ENCODE assay signal across 1 cellular context in the genomic region with DNA sequence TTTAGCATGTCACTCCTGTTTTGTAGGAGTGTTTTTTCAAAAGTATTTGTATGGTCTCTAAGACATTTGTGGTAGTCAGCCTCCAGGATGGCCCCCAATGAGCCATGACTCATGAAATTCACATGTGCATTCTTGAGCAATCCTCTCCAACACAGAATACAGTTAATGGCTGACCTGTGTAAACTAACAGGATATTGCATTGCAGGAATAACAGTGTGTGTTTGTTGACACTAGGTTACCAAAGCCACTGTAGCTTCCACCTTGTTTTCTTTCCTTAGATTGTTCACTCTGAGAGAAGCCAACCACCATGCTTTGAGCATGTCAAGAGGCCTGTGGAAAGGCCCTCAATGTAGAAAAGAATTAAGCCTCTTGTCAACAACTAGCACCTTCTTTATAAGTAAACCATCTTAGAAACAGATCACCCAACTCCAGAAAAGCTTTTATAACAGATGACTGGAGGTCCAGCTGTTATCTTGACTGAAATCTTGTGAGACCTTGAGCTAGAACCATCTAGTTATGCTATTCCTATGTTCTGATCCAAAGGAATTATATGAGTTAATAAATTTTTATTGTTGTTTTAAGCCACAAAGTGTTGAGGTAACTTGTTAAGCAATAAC.
TF ChIP-seq lines count a peak whose summit lies in the region.

No MANE protein-coding gene starts in this region.

TF ChIP-seq in HepG2, 621 proteins besides CTCF, POLR2A, EP300 and RAD21 (continued from another document and continues in another):
- TF ChIP-seq, protein P1, sequence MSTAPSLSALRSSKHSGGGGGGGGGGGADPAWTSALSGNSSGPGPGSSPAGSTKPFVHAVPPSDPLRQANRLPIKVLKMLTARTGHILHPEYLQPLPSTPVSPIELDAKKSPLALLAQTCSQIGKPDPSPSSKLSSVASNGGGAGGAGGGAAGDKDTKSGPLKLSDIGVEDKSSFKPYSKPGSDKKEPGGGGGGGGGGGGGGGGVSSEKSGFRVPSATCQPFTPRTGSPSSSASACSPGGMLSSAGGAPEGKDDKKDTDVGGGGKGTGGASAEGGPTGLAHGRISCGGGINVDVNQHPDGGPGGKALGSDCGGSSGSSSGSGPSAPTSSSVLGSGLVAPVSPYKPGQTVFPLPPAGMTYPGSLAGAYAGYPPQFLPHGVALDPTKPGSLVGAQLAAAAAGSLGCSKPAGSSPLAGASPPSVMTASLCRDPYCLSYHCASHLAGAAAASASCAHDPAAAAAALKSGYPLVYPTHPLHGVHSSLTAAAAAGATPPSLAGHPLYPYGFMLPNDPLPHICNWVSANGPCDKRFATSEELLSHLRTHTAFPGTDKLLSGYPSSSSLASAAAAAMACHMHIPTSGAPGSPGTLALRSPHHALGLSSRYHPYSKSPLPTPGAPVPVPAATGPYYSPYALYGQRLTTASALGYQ (CRISPR knock-in tag; IDR thresholded peaks at IDR 0.05) = peak; percentile 74; the same call in 1 of the 2 replicates
- no peak for TF ChIP-seq MAF1 (CRISPR knock-in tag; IDR thresholded peaks at IDR 0.05; ENCODE audit: borderline replicate concordance)
- no peak for TF ChIP-seq ATRX (CRISPR knock-in tag; IDR thresholded peaks at IDR 0.05; ENCODE audit: borderline replicate concordance)
- TF ChIP-seq, protein P2, sequence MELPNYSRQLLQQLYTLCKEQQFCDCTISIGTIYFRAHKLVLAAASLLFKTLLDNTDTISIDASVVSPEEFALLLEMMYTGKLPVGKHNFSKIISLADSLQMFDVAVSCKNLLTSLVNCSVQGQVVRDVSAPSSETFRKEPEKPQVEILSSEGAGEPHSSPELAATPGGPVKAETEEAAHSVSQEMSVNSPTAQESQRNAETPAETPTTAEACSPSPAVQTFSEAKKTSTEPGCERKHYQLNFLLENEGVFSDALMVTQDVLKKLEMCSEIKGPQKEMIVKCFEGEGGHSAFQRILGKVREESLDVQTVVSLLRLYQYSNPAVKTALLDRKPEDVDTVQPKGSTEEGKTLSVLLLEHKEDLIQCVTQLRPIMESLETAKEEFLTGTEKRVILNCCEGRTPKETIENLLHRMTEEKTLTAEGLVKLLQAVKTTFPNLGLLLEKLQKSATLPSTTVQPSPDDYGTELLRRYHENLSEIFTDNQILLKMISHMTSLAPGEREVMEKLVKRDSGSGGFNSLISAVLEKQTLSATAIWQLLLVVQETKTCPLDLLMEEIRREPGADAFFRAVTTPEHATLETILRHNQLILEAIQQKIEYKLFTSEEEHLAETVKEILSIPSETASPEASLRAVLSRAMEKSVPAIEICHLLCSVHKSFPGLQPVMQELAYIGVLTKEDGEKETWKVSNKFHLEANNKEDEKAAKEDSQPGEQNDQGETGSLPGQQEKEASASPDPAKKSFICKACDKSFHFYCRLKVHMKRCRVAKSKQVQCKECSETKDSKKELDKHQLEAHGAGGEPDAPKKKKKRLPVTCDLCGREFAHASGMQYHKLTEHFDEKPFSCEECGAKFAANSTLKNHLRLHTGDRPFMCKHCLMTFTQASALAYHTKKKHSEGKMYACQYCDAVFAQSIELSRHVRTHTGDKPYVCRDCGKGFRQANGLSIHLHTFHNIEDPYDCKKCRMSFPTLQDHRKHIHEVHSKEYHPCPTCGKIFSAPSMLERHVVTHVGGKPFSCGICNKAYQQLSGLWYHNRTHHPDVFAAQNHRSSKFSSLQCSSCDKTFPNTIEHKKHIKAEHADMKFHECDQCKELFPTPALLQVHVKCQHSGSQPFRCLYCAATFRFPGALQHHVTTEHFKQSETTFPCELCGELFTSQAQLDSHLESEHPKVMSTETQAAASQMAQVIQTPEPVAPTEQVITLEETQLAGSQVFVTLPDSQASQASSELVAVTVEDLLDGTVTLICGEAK (IDR thresholded peaks at IDR 0.05) = no peak
- TF ChIP-seq, protein P2 (CRISPR knock-in tag; IDR thresholded peaks at IDR 0.05) = no peak; the same call in 1 of the 2 replicates
- TF ChIP-seq NKX3-1 (CRISPR knock-in tag; IDR thresholded peaks at IDR 0.05) = 0 out of 2 replicates have a peak, but pooled peaks have one; percentile 22
- peak; percentile 93 for TF ChIP-seq RXRB (CRISPR knock-in tag; IDR thresholded peaks at IDR 0.05; ENCODE audit: borderline replicate concordance)
- TF ChIP-seq TRIM24 (CRISPR knock-in tag; IDR thresholded peaks at IDR 0.05) = peak; percentile 90; the same call in 1 of the 2 replicates
- no peak for TF ChIP-seq HIVEP1 (CRISPR knock-in tag; IDR thresholded peaks at IDR 0.05)
- TF ChIP-seq HCFC1 (IDR thresholded peaks at IDR 0.05; ENCODE audit: low read depth, low read length) = no peak
- peak; percentile 28; the same call in 1 of the 2 replicates for TF ChIP-seq TGIF2 (CRISPR knock-in tag; IDR thresholded peaks at IDR 0.05)
- peak; percentile 81; the same call in 1 of the 2 replicates for TF ChIP-seq POGK (CRISPR knock-in tag; conservative IDR thresholded peaks at IDR 0.05)
- TF ChIP-seq HMGXB4 (CRISPR knock-in tag; IDR thresholded peaks at IDR 0.05; ENCODE audit: borderline replicate concordance in 1 of 2, low read depth in 1 of 2) = peak; percentile 43 to 64; a peak in 2 of 4 replicates
- peak; percentile 50; the same call in 1 of the 2 replicates for TF ChIP-seq ZNF761 (CRISPR knock-in tag; conservative IDR thresholded peaks at IDR 0.05)
- TF ChIP-seq, protein P3, sequence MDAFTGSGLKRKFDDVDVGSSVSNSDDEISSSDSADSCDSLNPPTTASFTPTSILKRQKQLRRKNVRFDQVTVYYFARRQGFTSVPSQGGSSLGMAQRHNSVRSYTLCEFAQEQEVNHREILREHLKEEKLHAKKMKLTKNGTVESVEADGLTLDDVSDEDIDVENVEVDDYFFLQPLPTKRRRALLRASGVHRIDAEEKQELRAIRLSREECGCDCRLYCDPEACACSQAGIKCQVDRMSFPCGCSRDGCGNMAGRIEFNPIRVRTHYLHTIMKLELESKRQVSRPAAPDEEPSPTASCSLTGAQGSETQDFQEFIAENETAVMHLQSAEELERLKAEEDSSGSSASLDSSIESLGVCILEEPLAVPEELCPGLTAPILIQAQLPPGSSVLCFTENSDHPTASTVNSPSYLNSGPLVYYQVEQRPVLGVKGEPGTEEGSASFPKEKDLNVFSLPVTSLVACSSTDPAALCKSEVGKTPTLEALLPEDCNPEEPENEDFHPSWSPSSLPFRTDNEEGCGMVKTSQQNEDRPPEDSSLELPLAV (CRISPR knock-in tag; conservative IDR thresholded peaks at IDR 0.05; ENCODE audit: low read depth) = no peak
- no peak for TF ChIP-seq HOXA7 (CRISPR knock-in tag; IDR thresholded peaks at IDR 0.05)
- TF ChIP-seq ZBTB25 (CRISPR knock-in tag; IDR thresholded peaks at IDR 0.05) = peak; percentile 93
- TF ChIP-seq, protein P4, sequence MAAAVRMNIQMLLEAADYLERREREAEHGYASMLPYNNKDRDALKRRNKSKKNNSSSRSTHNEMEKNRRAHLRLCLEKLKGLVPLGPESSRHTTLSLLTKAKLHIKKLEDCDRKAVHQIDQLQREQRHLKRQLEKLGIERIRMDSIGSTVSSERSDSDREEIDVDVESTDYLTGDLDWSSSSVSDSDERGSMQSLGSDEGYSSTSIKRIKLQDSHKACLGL (CRISPR knock-in tag; IDR thresholded peaks at IDR 0.05) = no peak
- TF ChIP-seq ZFP91 (CRISPR knock-in tag; IDR thresholded peaks at IDR 0.05; ENCODE audit: borderline replicate concordance) = no peak; the same call in 1 of the 2 replicates
- TF ChIP-seq ZNF619 (CRISPR knock-in tag; IDR thresholded peaks at IDR 0.05) = no peak
- TF ChIP-seq ZBTB44 (CRISPR knock-in tag; IDR thresholded peaks at IDR 0.05) = no peak
- peak; percentile 82 for TF ChIP-seq FOXP1 (IDR thresholded peaks at IDR 0.05)
- TF ChIP-seq FOXP1 (CRISPR knock-in tag; IDR thresholded peaks at IDR 0.05) = peak; percentile 99
- TF ChIP-seq ZNF816 (CRISPR knock-in tag; IDR thresholded peaks at IDR 0.05; ENCODE audit: borderline replicate concordance) = peak; percentile 82; the same call in 1 of the 2 replicates
- TF ChIP-seq ZNF660 (CRISPR knock-in tag; IDR thresholded peaks at IDR 0.05; ENCODE audit: borderline replicate concordance, low read depth) = no peak
- TF ChIP-seq ZNF546 (CRISPR knock-in tag; conservative IDR thresholded peaks at IDR 0.05) = 0 out of 2 replicates have a peak, but pooled peaks have one; percentile 39
- no peak for TF ChIP-seq ZNF30 (CRISPR knock-in tag; IDR thresholded peaks at IDR 0.05)
- 0 out of 2 replicates have a peak, but pooled peaks have one; percentile 65 for TF ChIP-seq ZNF414 (CRISPR knock-in tag; IDR thresholded peaks at IDR 0.05)
